In the genomic region with DNA sequence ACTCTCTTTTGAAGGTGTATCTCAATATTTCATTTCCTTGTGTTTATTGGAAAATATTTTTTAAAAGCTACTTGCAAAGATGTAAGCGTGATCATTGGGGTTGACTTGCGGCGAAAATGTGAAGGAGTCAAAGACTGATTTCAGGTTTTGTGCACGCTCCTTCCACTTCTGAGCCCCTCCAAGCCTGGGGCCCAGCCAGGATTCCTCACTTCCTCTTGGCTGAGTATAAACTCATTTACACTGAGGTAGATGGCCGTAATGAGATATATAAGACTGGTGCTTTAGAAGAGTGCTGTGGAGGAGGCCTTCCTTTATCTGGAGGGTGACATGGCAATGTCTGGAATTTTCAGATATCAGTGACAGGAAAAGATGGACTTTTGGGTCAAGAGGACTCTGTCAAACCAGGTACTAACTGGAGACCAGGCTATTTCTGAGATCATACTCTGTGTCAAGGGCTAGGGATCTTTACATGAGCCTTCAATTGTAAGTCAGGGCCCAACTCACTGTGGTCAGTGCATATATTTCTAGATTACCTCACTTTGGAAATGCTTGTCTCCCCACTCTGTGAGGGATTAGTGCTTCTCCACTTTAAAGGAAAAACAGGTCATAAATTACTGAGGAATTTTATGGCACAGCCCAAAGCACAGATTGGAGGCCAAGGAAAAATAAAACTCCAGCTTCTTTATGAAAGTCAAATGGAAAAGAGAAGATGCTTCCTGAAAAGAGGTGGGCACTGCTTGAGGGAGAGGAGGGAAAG, we compare ENCODE assay signal across 1 cellular context.
TF ChIP-seq lines count a peak whose summit lies in the region.

No MANE protein-coding gene starts in this region.

TF ChIP-seq in HEK293, 187 proteins besides CTCF, POLR2A, EP300 and RAD21 (continued from another document):
- TF ChIP-seq PRDM6 (tag by site-specific recombination; IDR thresholded peaks at IDR 0.05) (peak; percentile 69), ZNF629 (tag by site-specific recombination; IDR thresholded peaks at IDR 0.05) (no peak), ZNF654 (tag by site-specific recombination; IDR thresholded peaks at IDR 0.05; ENCODE audit: low read depth) (no peak), ZFP37 (tag by site-specific recombination; IDR thresholded peaks at IDR 0.05) (peak; percentile 90), KLF10 (tag by site-specific recombination; IDR thresholded peaks at IDR 0.05) (no peak), ZBTB17 (tag by site-specific recombination; IDR thresholded peaks at IDR 0.05) (no peak)
- TF ChIP-seq, protein P1, sequence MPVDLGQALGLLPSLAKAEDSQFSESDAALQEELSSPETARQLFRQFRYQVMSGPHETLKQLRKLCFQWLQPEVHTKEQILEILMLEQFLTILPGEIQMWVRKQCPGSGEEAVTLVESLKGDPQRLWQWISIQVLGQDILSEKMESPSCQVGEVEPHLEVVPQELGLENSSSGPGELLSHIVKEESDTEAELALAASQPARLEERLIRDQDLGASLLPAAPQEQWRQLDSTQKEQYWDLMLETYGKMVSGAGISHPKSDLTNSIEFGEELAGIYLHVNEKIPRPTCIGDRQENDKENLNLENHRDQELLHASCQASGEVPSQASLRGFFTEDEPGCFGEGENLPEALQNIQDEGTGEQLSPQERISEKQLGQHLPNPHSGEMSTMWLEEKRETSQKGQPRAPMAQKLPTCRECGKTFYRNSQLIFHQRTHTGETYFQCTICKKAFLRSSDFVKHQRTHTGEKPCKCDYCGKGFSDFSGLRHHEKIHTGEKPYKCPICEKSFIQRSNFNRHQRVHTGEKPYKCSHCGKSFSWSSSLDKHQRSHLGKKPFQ (tag by site-specific recombination; IDR thresholded peaks at IDR 0.05): no peak
